ENCODE assay signal across 8 cellular contexts in the genomic region with DNA sequence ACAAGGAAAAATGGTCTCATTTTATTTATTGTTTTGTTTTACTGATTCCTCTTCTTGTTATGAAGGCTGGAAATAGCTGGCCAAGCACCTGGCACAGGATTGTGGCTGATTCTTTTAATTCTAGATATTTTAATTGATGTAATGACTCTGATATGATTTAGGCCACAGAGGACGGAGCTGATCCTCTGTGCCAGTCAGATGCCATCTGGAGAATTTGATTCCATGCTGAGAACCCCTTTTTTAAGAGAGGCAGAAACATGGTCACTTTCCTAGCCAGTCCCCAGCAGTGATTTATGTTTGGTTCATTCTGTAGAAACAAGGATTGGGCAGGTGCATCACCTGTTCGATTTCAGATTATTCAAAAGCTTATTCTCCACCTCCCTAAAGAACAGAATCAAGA.
"Had no signal": no experiment of that assay in that cellular context is flagged by ENCODE, and none has a peak within 500 bp of the region (broad histone marks: within the 10 kb centered on the region; RNA-seq: fewer than 3 reads in every experiment).

No MANE protein-coding gene starts in this region.

- H3K9me3 Mint-ChIP-seq: GM23338, H9, HFFc6 had no signal

- H3K4me3 Mint-ChIP-seq: GM23338, H9, HFFc6 had no signal

- H3K27ac Mint-ChIP-seq: GM23338, H9, HFFc6 had no signal

- ATAC-seq: GM23338, HCT116 had no signal

- DNase-seq: GM23248, GOT3, H7, H9, HCEC 1CT, HFFc6 had no signal
